In the genomic region with DNA sequence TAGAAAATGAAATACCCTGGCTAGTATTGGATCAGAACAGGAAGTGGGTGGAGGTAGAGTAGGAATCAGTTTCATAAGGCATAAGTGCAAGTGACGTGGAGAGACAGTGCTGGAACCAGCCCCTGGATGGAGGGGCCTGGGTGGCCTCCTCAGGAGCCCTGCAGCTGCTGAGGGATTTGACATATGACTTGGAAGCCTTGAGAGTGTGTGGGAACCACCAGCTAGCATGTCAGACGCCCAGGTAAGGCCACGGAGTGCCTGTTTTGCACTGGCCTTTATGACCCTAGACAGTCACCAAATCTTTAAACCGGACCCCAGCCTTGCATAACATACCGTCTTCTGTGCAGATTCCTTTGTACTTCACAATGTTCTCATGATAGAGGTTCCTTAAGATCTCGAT, we compare ENCODE assay signal across 18 cellular contexts.
"Had no signal": no experiment of that assay in that cellular context is flagged by ENCODE, and none has a peak within 500 bp of the region (broad histone marks: within the 10 kb centered on the region; RNA-seq: fewer than 3 reads in every experiment).

No MANE protein-coding gene starts in this region.

- H3K4me1 Mint-ChIP-seq: activated CD4-positive, alpha-beta memory T cell treated with anti-CD3 and anti-CD28 coated beads, Interleukin-2, amount 10 ng/mL, durations not matched to agents 7 days and 5 days had no signal

- H3K27me3 ChIP-seq: body of pancreas, gastroesophageal sphincter, heart left ventricle, tibial nerve had no signal

- H3K9me3 ChIP-seq: body of pancreas, gastroesophageal sphincter, heart left ventricle, left ventricle myocardium inferior, tibial nerve had no signal

- DNase-seq: activated CD4-positive, alpha-beta memory T cell treated with anti-CD3 and anti-CD28 coated beads, Interleukin-2, amount 10 ng/mL, durations not matched to agents 7 days and 5 days; activated CD4-positive, alpha-beta T cell treated with anti-CD3 and anti-CD28 coated beads for 36 hours; activated CD8-positive, alpha-beta memory T cell treated with anti-CD3 and anti-CD28 coated beads, Interleukin-2, amount 50 U/mL, for 48 hours; body of pancreas; erythroblast; heart left ventricle; kidney glomerular epithelial cell; left ventricle myocardium inferior; mesenchymal stem cell; naive thymus-derived CD8-positive, alpha-beta T cell; nucleus accumbens; retina had no signal

- H3K4me3 ChIP-seq: body of pancreas, gastroesophageal sphincter, heart left ventricle, left ventricle myocardium inferior, SK-N-MC, tibial nerve had no signal

- H3K27me3 Mint-ChIP-seq: activated CD4-positive, alpha-beta memory T cell treated with anti-CD3 and anti-CD28 coated beads, Interleukin-2, amount 10 ng/mL, durations not matched to agents 7 days and 5 days; activated CD4-positive, alpha-beta T cell treated with anti-CD3 and anti-CD28 coated beads for 36 hours; activated naive CD8-positive, alpha-beta T cell; naive thymus-derived CD8-positive, alpha-beta T cell; stimulated activated naive CD8-positive, alpha-beta T cell treated with anti-CD3 and anti-CD28 coated beads, Interleukin-15, Interleukin-2, amounts not matched to agents 100 ng/mL and 50 ng/mL, for 24 hours had no signal

- H3K9me3 Mint-ChIP-seq: activated CD4-positive, alpha-beta memory T cell treated with anti-CD3 and anti-CD28 coated beads, Interleukin-2, amount 10 ng/mL, durations not matched to agents 7 days and 5 days; naive thymus-derived CD8-positive, alpha-beta T cell; stimulated activated naive CD8-positive, alpha-beta T cell treated with anti-CD3 and anti-CD28 coated beads, Interleukin-15, Interleukin-2, amounts not matched to agents 100 ng/mL and 50 ng/mL, for 24 hours; T-helper 2 cell treated with Interferon-gamma antibody and Interleukin-4, amounts not matched to agents 5 μg/mL and 100 μg/mL, for 36 hours had no signal

- H3K4me3 Mint-ChIP-seq: activated CD4-positive, alpha-beta memory T cell treated with anti-CD3 and anti-CD28 coated beads, Interleukin-2, amount 10 ng/mL, durations not matched to agents 7 days and 5 days; activated CD4-positive, alpha-beta T cell treated with anti-CD3 and anti-CD28 coated beads for 36 hours; activated naive CD8-positive, alpha-beta T cell; naive thymus-derived CD8-positive, alpha-beta T cell; stimulated activated naive CD8-positive, alpha-beta T cell treated with anti-CD3 and anti-CD28 coated beads, Interleukin-15, Interleukin-2, amounts not matched to agents 100 ng/mL and 50 ng/mL, for 24 hours; T-helper 2 cell treated with Interferon-gamma antibody and Interleukin-4, amounts not matched to agents 5 μg/mL and 100 μg/mL, for 36 hours had no signal

- H3K27ac ChIP-seq: body of pancreas, gastroesophageal sphincter, heart left ventricle, left ventricle myocardium inferior, tibial nerve had no signal

- H3K4me1 ChIP-seq: body of pancreas had no signal

- ATAC-seq: activated CD4-positive, alpha-beta T cell treated with anti-CD3 and anti-CD28 coated beads for 36 hours; body of pancreas; gastroesophageal sphincter; heart left ventricle; naive thymus-derived CD8-positive, alpha-beta T cell had no signal

- H3K36me3 Mint-ChIP-seq: activated naive CD8-positive, alpha-beta T cell had no signal

- H3K27ac Mint-ChIP-seq: activated CD4-positive, alpha-beta T cell treated with anti-CD3 and anti-CD28 coated beads for 36 hours; activated naive CD8-positive, alpha-beta T cell; stimulated activated naive CD8-positive, alpha-beta T cell treated with anti-CD3 and anti-CD28 coated beads, Interleukin-15, Interleukin-2, amounts not matched to agents 100 ng/mL and 50 ng/mL, for 24 hours; T-helper 2 cell treated with Interferon-gamma antibody and Interleukin-4, amounts not matched to agents 5 μg/mL and 100 μg/mL, for 36 hours had no signal
